Comparison of ENCODE assay signal across 9 cellular contexts in genomic region chr16:4489030-4489429, GRCh38. TPM values are rescaled to one million over a fixed set of nuclear protein-coding genes. Genes with fewer than 3 reads are reported as not detected.
DNase-seq lines count a peak whose midpoint lies in the region; ATAC-seq, FAIRE-seq and TF ChIP-seq lines count a peak whose summit lies in the region.
"Had no signal": no experiment of that assay in that cellular context is flagged by ENCODE, and none has a peak within 500 bp of the region (broad histone marks: within the 10 kb centered on the region; RNA-seq: fewer than 3 reads in every experiment).

No MANE protein-coding gene starts in this region.

- H3K79me1 ChIP-seq in mesendoderm (ENCODE audit: low read length), result peaks cover 4% of the 10 kb centered on the region

- no peak overlapping the region for H3K4ac ChIP-seq in mesendoderm (ENCODE audit: low read depth, low read length)

- H3K18ac ChIP-seq in mesendoderm (ENCODE audit: low read length), result no peak overlapping the region

- H3K23ac ChIP-seq in mesendoderm (ENCODE audit: low read length), result no peak overlapping the region

- intact Hi-C loops in K562 (cut with micrococcal nuclease) (no loop called here), head of caudate nucleus (cut with DNase I) (no loop called here)

- peak; percentile 36; the same call in 1 of the 3 replicates for ATAC-seq in K562
- no peak for ATAC-seq in HG03175 (IDR thresholded peaks at IDR 0.05; ENCODE audit: unreplicated experiment)
- ATAC-seq in GM21717 (IDR thresholded peaks at IDR 0.05; ENCODE audit: unreplicated experiment), result no peak

- peak; percentile 86 for DNase-seq in AG10803 (ENCODE audit: low read depth)
- DNase-seq in HT1080 (ENCODE audit: low read depth), result peak; percentile 83
- DNase-seq in K562 (ENCODE audit: extremely low read depth in 1 of 4, low spot score in 3 of 4), result no peak
- no peak for DNase-seq in mesendoderm
- DNase-seq in head of caudate nucleus, result no peak
- DNase-seq in C1 segment of cervical spinal cord (lab: John Stamatoyannopoulos, UW), result no peak

- H3K4me1 ChIP-seq in K562 (replicated peaks in 1 of 2; ENCODE audit: control insufficient read depth in 2 of 2, insufficient read depth in 2 of 2, low read length in 2 of 2) (peaks cover 0 to 5% of the 10 kb centered on the region in 2 experiments; a peak in 2 of 5 replicates), mesendoderm (ENCODE audit: control insufficient read depth, low read depth, low read length) (no peaks in the 10 kb centered on the region)

- no peak overlapping the region for H2BK5ac ChIP-seq in mesendoderm (ENCODE audit: low read length)

- POLR2A ChIA-PET in K562 (lab: Yijun Ruan, JAX), result interaction anchor here (1.7 to 2.1 kb wide), 2 partner anchors 11 to 13 kb away, joined by 6 to 10 read pairs; partner anchors contain the start of gene HMOX2

- FAIRE-seq in K562 (lab: Jason Lieb, UNC), result no peak

- no peak overlapping the region for H2AK5ac ChIP-seq in mesendoderm (ENCODE audit: low read length)

- H3K27me3 ChIP-seq in K562 (ENCODE audit: control insufficient read depth in 2 of 2, insufficient read depth in 2 of 2, low read length in 2 of 2) (no peaks in the 10 kb centered on the region), mesendoderm (ENCODE audit: insufficient read depth, low read length, poor library complexity) (no peaks in the 10 kb centered on the region)

- no peak overlapping the region for H4K8ac ChIP-seq in mesendoderm (ENCODE audit: low read depth, low read length)

- TF ChIP-seq RAD21 in K562 (CRISPR knock-in tag; conservative IDR thresholded peaks at IDR 0.05 in 1 of 2, IDR thresholded peaks at IDR 0.05 in 1 of 2), result no peak

- 87% methylated on average over 5 of the region's 5 CpGs for WGBS in K562 (ENCODE audit: insufficient coverage, low coverage, missing lambda C conversion rate)
- WGBS in mesendoderm (ENCODE audit: extremely low coverage, insufficient coverage, low lambda C conversion rate), result no CpG with 5 or more reads among the region's 5 CpGs

- H3K36me3 ChIP-seq in K562 (ENCODE audit: control insufficient read depth, insufficient read depth, low read length) (peaks cover 60% of the 10 kb centered on the region; the same call in 1 of the 3 replicates), mesendoderm (ENCODE audit: control insufficient read depth, insufficient read depth, low read length) (no peaks in the 10 kb centered on the region)

- peak overlapping the region; percentile 33; the same call in 1 of the 3 replicates for H3K27ac ChIP-seq in K562 (ENCODE audit: extremely low read depth, low read depth, low read length)
- no peak overlapping the region for H3K27ac ChIP-seq in mesendoderm (ENCODE audit: low read depth, low read length)
- H3K27ac ChIP-seq: HL-60 had no signal

- no peak overlapping the region for H3K4me3 ChIP-seq in AG10803 (ENCODE audit: low read length)
- H3K4me3 ChIP-seq in K562, result no peak overlapping the region
- H3K4me3 ChIP-seq in mesendoderm (ENCODE audit: low read length), result no peak overlapping the region

- CTCF ChIA-PET in K562 (lab: Yijun Ruan, JAX; ENCODE audit: low intra/inter-chr PET ratio), result no interaction called here

- H3K79me2 ChIP-seq in K562 (ENCODE audit: control insufficient read depth, insufficient read depth, low read length) (peaks cover 20% of the 10 kb centered on the region), mesendoderm (ENCODE audit: control insufficient read depth, insufficient read depth, low read length) (peaks cover 2% of the 10 kb centered on the region)

- H3K9ac ChIP-seq in K562 (ENCODE audit: insufficient read depth in 1 of 2, low read depth in 2 of 2, low read length in 2 of 2), result no peak overlapping the region
- H3K9ac ChIP-seq in mesendoderm (ENCODE audit: low read length), result no peak overlapping the region

- H3K9me1 ChIP-seq in K562 (ENCODE audit: control insufficient read depth, insufficient read depth, low read length), result no peaks in the 10 kb centered on the region

- no peak overlapping the region for H3K4me2 ChIP-seq in K562 (ENCODE audit: insufficient read depth, low read length)
- no peak overlapping the region for H3K4me2 ChIP-seq in mesendoderm (ENCODE audit: low read length)

- H2BK15ac ChIP-seq in mesendoderm (replicated peaks; ENCODE audit: low read depth), result no peak overlapping the region

- H2AFZ ChIP-seq in K562 (ENCODE audit: low read depth, low read length), result no peak overlapping the region

- H4K20me1 ChIP-seq in K562 (replicated peaks; ENCODE audit: control insufficient read depth, insufficient read depth, low read length), result 0 out of 2 replicates have a peak, but pooled peaks cover 5% of the 10 kb centered on the region

- TF ChIP-seq CTCF in AG10803 (conservative IDR thresholded peaks at IDR 0.05; ENCODE audit: low read length) (no peak), K562 (IDR thresholded peaks at IDR 0.05 in 2 of 3, conservative IDR thresholded peaks at IDR 0.05 in 1 of 3; ENCODE audit: insufficient read depth in 2 of 3, low read depth in 1 of 3, low read length in 3 of 3) (no peak)

- no peak for TF ChIP-seq POLR2A in K562 (conservative IDR thresholded peaks at IDR 0.05)

- H3K56ac ChIP-seq in mesendoderm (ENCODE audit: low read length), result peak overlapping the region; percentile 42

- H2BK120ac ChIP-seq in mesendoderm (ENCODE audit: low read depth, low read length), result no peak overlapping the region

- in situ Hi-C loops in K562 (cut with MboI), result no loop called here

- no TSS peak for BruUV-seq in K562 (replicated peaks; lab: Mats Ljungman, UMichigan)

- no peaks in the 10 kb centered on the region for H3K9me3 ChIP-seq in K562 (replicated peaks; ENCODE audit: control insufficient read depth, insufficient read depth, low read depth, low read length)

- no peak for TF ChIP-seq EP300 in K562 (IDR thresholded peaks at IDR 0.05; ENCODE audit: low read length)

- H4K5ac ChIP-seq in mesendoderm (ENCODE audit: low read length), result no peak overlapping the region

RNA-seq across cellular contexts. Expression of gene HMOX2, which starts 12.8 kb away (rescaled TPM):
- 84.1 and 92.2 TPM in 2 replicates for total RNA-seq in HT1080 (2014; rRNA removed; shearing (Covaris generic))
- 34.6 and 43.1 TPM in 2 replicates for polyA plus RNA-seq in HT1080 (2015; cell fraction: cytosol; rRNA removed)
- polyA plus RNA-seq in HT1080 (2015; cell fraction: nucleus; rRNA removed), result 33.7 and 34.7 TPM in 2 replicates
- 31.3 and 64.7 TPM in 2 replicates for total RNA-seq in K562 (2011; cell fraction: chromatin; rRNA removed; ENCODE audit: low replicate concordance)
- 39.3 and 41.4 TPM in 2 replicates for total RNA-seq in K562 (2011; cell fraction: nucleolus; rRNA removed)
- total RNA-seq in K562 (2011; cell fraction: nucleoplasm; rRNA removed), result 40.9 and 52.2 TPM in 2 replicates
- total RNA-seq in K562 (2014; rRNA removed), result 78.6 and 84.7 TPM in 2 replicates
- total RNA-seq in K562 (2014; rRNA removed; fragmentation: Illumina TruSeq; extraction: Trizol), result 43.9 and 50.4 TPM in 2 replicates
- total RNA-seq in K562 (2015; rRNA removed; fragmentation: Illumina TruSeq; extraction: Trizol), result 60.0 and 66.7 TPM in 2 replicates
- total RNA-seq in K562 (2021), result 57.4 and 63.9 TPM in 2 replicates
- polyA plus RNA-seq in K562 (2011; rRNA removed), result 55.5 and 55.8 TPM in 2 replicates
- polyA plus RNA-seq in K562 (2011; cell fraction: cytosol; rRNA removed), result 47.4 and 72.1 TPM in 2 replicates
- 28.3 and 31.1 TPM in 2 replicates for polyA plus RNA-seq in K562 (2011; cell fraction: nucleus; rRNA removed)
- 55.2 and 61.7 TPM in 2 replicates for polyA plus RNA-seq in K562 (2012)
- polyA plus RNA-seq in K562 (2014; fragmentation: Illumina TruSeq; extraction: Trizol), result 62.8 and 71.3 TPM in 2 replicates
- 10 to 100 TPM; 26.8 to 46.3 TPM for polyA plus RNA-seq in K562 (2014; fragmentation: Nextera tagmentation; extraction: Ambion mirVana)
- polyA plus RNA-seq in K562 (2014; rRNA removed), result 87.4 and 88.1 TPM in 2 replicates
- 43.3 and 52.3 TPM in 2 replicates for polyA minus RNA-seq in K562 (2011; rRNA and poly(A)+ RNA removed)
- polyA minus RNA-seq in K562 (2011; cell fraction: cytosol; rRNA and poly(A)+ RNA removed), result 16.7 and 17.6 TPM in 2 replicates
- 13.6 and 15.0 TPM in 2 replicates for polyA minus RNA-seq in K562 (2011; cell fraction: nucleus; rRNA and poly(A)+ RNA removed)
- polyA plus RNA-seq in mesendoderm (2013, experiment 1 of 2), result 37.2 TPM
- polyA plus RNA-seq in mesendoderm (2013, experiment 2 of 2), result 36.2 TPM

RNA-seq across cellular contexts. Expression of gene NMRAL1, which starts 14.6 kb away (rescaled TPM):
- 33.8 and 37.6 TPM in 2 replicates for total RNA-seq in HT1080 (2014; rRNA removed; shearing (Covaris generic))
- polyA plus RNA-seq in HT1080 (2015; cell fraction: cytosol; rRNA removed), result 28.5 and 43.4 TPM in 2 replicates
- polyA plus RNA-seq in HT1080 (2015; cell fraction: nucleus; rRNA removed), result 25.7 and 35.5 TPM in 2 replicates
- 43.9 and 112 TPM in 2 replicates for total RNA-seq in K562 (2011; cell fraction: chromatin; rRNA removed; ENCODE audit: low replicate concordance)
- total RNA-seq in K562 (2011; cell fraction: nucleolus; rRNA removed), result 97.0 and 99.2 TPM in 2 replicates
- total RNA-seq in K562 (2011; cell fraction: nucleoplasm; rRNA removed), result 59.2 and 66.6 TPM in 2 replicates
- total RNA-seq in K562 (2014; rRNA removed) (111 and 116 TPM in 2 replicates), K562 (2014; rRNA removed; fragmentation: Illumina TruSeq; extraction: Trizol) (22.7 and 31.4 TPM in 2 replicates), K562 (2015; rRNA removed; fragmentation: Illumina TruSeq; extraction: Trizol) (62.5 and 66.7 TPM in 2 replicates), K562 (2021) (84.1 and 93.6 TPM in 2 replicates)
- polyA plus RNA-seq in K562 (2011; rRNA removed) (51.1 and 59.7 TPM in 2 replicates), K562 (2014; fragmentation: Illumina TruSeq; extraction: Trizol) (63.2 and 88.3 TPM in 2 replicates), K562 (2014; fragmentation: Nextera tagmentation; extraction: Ambion mirVana) (10 to 100 TPM in 1 of 2 experiments, 1 to 10 TPM in 1; 6.3 to 16.8 TPM), K562 (2014; rRNA removed) (83.9 and 90.2 TPM in 2 replicates)
- polyA plus RNA-seq in K562 (2011; cell fraction: cytosol; rRNA removed), result 105 and 154 TPM in 2 replicates
- 56.5 and 83.6 TPM in 2 replicates for polyA plus RNA-seq in K562 (2011; cell fraction: nucleus; rRNA removed)
- 64.0 and 95.8 TPM in 2 replicates for polyA plus RNA-seq in K562 (2012)
- polyA minus RNA-seq in K562 (2011; rRNA and poly(A)+ RNA removed), result 37.2 and 42.5 TPM in 2 replicates
- 39.4 and 52.3 TPM in 2 replicates for polyA minus RNA-seq in K562 (2011; cell fraction: cytosol; rRNA and poly(A)+ RNA removed)
- polyA minus RNA-seq in K562 (2011; cell fraction: nucleus; rRNA and poly(A)+ RNA removed), result 24.5 and 26.7 TPM in 2 replicates
- 67.1 TPM for polyA plus RNA-seq in mesendoderm (2013, experiment 1 of 2)
- 67.6 TPM for polyA plus RNA-seq in mesendoderm (2013, experiment 2 of 2)

RNA-seq across cellular contexts. Expression of gene CDIP1, which starts 49.5 kb away (rescaled TPM):
- 14.1 and 21.8 TPM in 2 replicates for total RNA-seq in HT1080 (2014; rRNA removed; shearing (Covaris generic))
- 23.1 and 24.3 TPM in 2 replicates for polyA plus RNA-seq in HT1080 (2015; cell fraction: cytosol; rRNA removed)
- polyA plus RNA-seq in HT1080 (2015; cell fraction: nucleus; rRNA removed), result 13.2 and 13.9 TPM in 2 replicates
- not detected in 2 replicates for total RNA-seq in K562 (2011; cell fraction: chromatin; rRNA removed; ENCODE audit: low replicate concordance)
- total RNA-seq in K562 (2011; cell fraction: nucleolus; rRNA removed), result not detected in 2 replicates
- not detected in 2 replicates for total RNA-seq in K562 (2011; cell fraction: nucleoplasm; rRNA removed)
- total RNA-seq in K562 (2014; rRNA removed) (not detected in 2 replicates), K562 (2014; rRNA removed; fragmentation: Illumina TruSeq; extraction: Trizol) (not detected in 2 replicates), K562 (2015; rRNA removed; fragmentation: Illumina TruSeq; extraction: Trizol) (not detected in 2 replicates), K562 (2021) (0.18 and 0.29 TPM in 2 replicates)
- polyA plus RNA-seq in K562 (2011; rRNA removed) (0.15 TPM in 1 of 2 replicates, not detected in the other), K562 (2014; fragmentation: Illumina TruSeq; extraction: Trizol) (not detected in 2 replicates), K562 (2014; fragmentation: Nextera tagmentation; extraction: Ambion mirVana) (not detected), K562 (2014; rRNA removed) (not detected in 2 replicates)
- 0.07 TPM in 1 of 2 replicates, not detected in the other for polyA plus RNA-seq in K562 (2011; cell fraction: cytosol; rRNA removed)
- polyA plus RNA-seq in K562 (2011; cell fraction: nucleus; rRNA removed), result 0.10 and 0.18 TPM in 2 replicates
- polyA plus RNA-seq in K562 (2012), result 0.31 and 0.54 TPM in 2 replicates
- polyA minus RNA-seq in K562 (2011; rRNA and poly(A)+ RNA removed), result not detected in 2 replicates
- polyA minus RNA-seq in K562 (2011; cell fraction: cytosol; rRNA and poly(A)+ RNA removed), result 1.7 TPM in 1 of 2 replicates, not detected in the other
- polyA minus RNA-seq in K562 (2011; cell fraction: nucleus; rRNA and poly(A)+ RNA removed), result 0.40 and 1.1 TPM in 2 replicates
- 27.3 TPM for polyA plus RNA-seq in mesendoderm (2013, experiment 1 of 2)
- 28.1 TPM for polyA plus RNA-seq in mesendoderm (2013, experiment 2 of 2)

Comparison
In these comparisons a context has a peak if more than half of its experiments do, and no peak if none do; other contexts are left out.
1. DNase-seq: peak in AG10803 (single experiment) and HT1080 (single experiment); none in K562 (0 of 4), mesendoderm (single experiment), head of caudate nucleus (0 of 42) and C1 segment of cervical spinal cord (0 of 14).
2. RNA of gene CDIP1, which starts 49.5 kb away (total RNA-seq): 14.1 to 21.8 TPM in HT1080; 0.18 to 0.29 TPM in K562; every median in the first group is over 10 times any median in the second.